In genomic region chr14:20855652-20856291, GRCh38 we compare ENCODE assay signal across 8 cellular contexts. TPM values are rescaled to one million over a fixed set of nuclear protein-coding genes. Genes with fewer than 3 reads are reported as not detected.
DNase-seq lines count a peak whose midpoint lies in the region; ATAC-seq and TF ChIP-seq lines count a peak whose summit lies in the region.

No MANE protein-coding gene starts in this region.

- H2BK15ac ChIP-seq in H9 (ENCODE audit: low read depth, low read length): no peak overlapping the region

- H2BK5ac ChIP-seq in H9 (ENCODE audit: insufficient read length, low read length): no peak overlapping the region

- H3K4me3 ChIP-seq in Loucy (ENCODE audit: low read length, poor library complexity, severe bottlenecking): no peak overlapping the region
- no peak overlapping the region for H3K4me3 ChIP-seq in SU-DHL-6 (ENCODE audit: insufficient read depth, low read length, poor library complexity, severe bottlenecking)
- H3K4me3 ChIP-seq in kidney epithelial cell (ENCODE audit: low read depth, low read length): no peak overlapping the region

- H3F3A ChIP-seq in Loucy (ENCODE audit: low read depth) (no peaks in the 10 kb centered on the region), SU-DHL-6 (ENCODE audit: insufficient read depth) (no peaks in the 10 kb centered on the region)

- DNase-seq in activated CD4-positive, alpha-beta T cell treated with anti-CD3 and anti-CD28 coated beads for 36 hours: peak; percentile 65
- DNase-seq in activated CD4-positive, alpha-beta T cell treated with anti-CD3 and anti-CD28 coated beads for 1 hour: no peak
- DNase-seq in H9 (peak; percentile 78), caudate nucleus (lab: John Stamatoyannopoulos, UW) (peak in 48 of 61 donors; percentile 8 to 82 (median 45)), kidney epithelial cell (ENCODE audit: low read depth) (peak; percentile 56)
- peak in 2 of 3 donors; percentile 7 to 20 for DNase-seq in stimulated activated CD4-positive, alpha-beta T cell treated with anti-CD3 and anti-CD28 coated beads, TNF-alpha, amount 100 ng/mL, for 48 hours (ENCODE audit: low read depth in 3 of 3)

- H3K23me2 ChIP-seq in H9 (ENCODE audit: insufficient read length, low read depth, low read length, poor library complexity, severe bottlenecking): no peaks in the 10 kb centered on the region

- H3K4me1 Mint-ChIP-seq in activated CD4-positive, alpha-beta T cell treated with anti-CD3 and anti-CD28 coated beads for 36 hours: no peaks in the 10 kb centered on the region
- H3K4me1 Mint-ChIP-seq in H9: peaks cover 10 to 12% of the 10 kb centered on the region in 2 experiments

- no peak overlapping the region for H3K23ac ChIP-seq in H9 (ENCODE audit: insufficient read length, low read depth, low read length)

- H4K8ac ChIP-seq in H9 (replicated peaks; ENCODE audit: insufficient read length, low read depth, low read length): no peak overlapping the region

- H2BK120ac ChIP-seq in H9 (ENCODE audit: low read depth, low read length, poor library complexity, severe bottlenecking): no peak overlapping the region

- H2BK12ac ChIP-seq in H9 (ENCODE audit: insufficient read length, low read depth, low read length): no peak overlapping the region

- H3K14ac ChIP-seq in H9 (ENCODE audit: insufficient read depth, low read length): no peak overlapping the region

- H3K36me3 Mint-ChIP-seq in activated CD4-positive, alpha-beta T cell treated with anti-CD3 and anti-CD28 coated beads for 36 hours (ENCODE audit: low read depth): no peaks in the 10 kb centered on the region
- no peaks in the 10 kb centered on the region for H3K36me3 Mint-ChIP-seq in H9 (ENCODE audit: insufficient read depth in 1 of 3, low read depth in 3 of 3)

- peaks cover 8% of the 10 kb centered on the region for H3K27me3 Mint-ChIP-seq in activated CD4-positive, alpha-beta T cell treated with anti-CD3 and anti-CD28 coated beads for 36 hours
- peaks cover 4% of the 10 kb centered on the region for H3K27me3 Mint-ChIP-seq in H9 (ENCODE audit: low read depth)

- no peak overlapping the region for H3K4me3 Mint-ChIP-seq in activated CD4-positive, alpha-beta T cell treated with anti-CD3 and anti-CD28 coated beads for 36 hours
- no peak overlapping the region for H3K4me3 Mint-ChIP-seq in H9

- no peaks in the 10 kb centered on the region for H3K79me1 ChIP-seq in H9 (ENCODE audit: insufficient read depth, low read depth, low read length, poor library complexity, severe bottlenecking)

- H4K20me1 ChIP-seq in H9 (ENCODE audit: control insufficient read depth, insufficient read depth, insufficient read length): no peaks in the 10 kb centered on the region
- H4K20me1 ChIP-seq in Loucy (ENCODE audit: insufficient read depth, low read length, poor library complexity, severe bottlenecking): no peaks in the 10 kb centered on the region
- no peaks in the 10 kb centered on the region for H4K20me1 ChIP-seq in SU-DHL-6 (ENCODE audit: low read depth, low read length)

- ATAC-seq in activated CD4-positive, alpha-beta T cell treated with anti-CD3 and anti-CD28 coated beads for 36 hours: peak; percentile 92

- no peak overlapping the region for H3K18ac ChIP-seq in H9 (ENCODE audit: insufficient read length, low read depth, low read length)

- no CpG with 5 or more reads among the region's 8 CpGs for WGBS in H9 (ENCODE audit: extremely low coverage, insufficient read length, low lambda C conversion rate)

- TF ChIP-seq CTCF in H9 (conservative IDR thresholded peaks at IDR 0.05) (peak; percentile 86), Loucy (conservative IDR thresholded peaks at IDR 0.05; ENCODE audit: low read length) (peak; percentile 87), SU-DHL-6 (IDR thresholded peaks at IDR 0.05; ENCODE audit: insufficient read depth, low read length, poor library complexity, severe bottlenecking) (peak; percentile 53), kidney epithelial cell (IDR thresholded peaks at IDR 0.05; ENCODE audit: insufficient read depth, low read length, poor library complexity, severe bottlenecking) (peak; percentile 75)

- H3K27ac Mint-ChIP-seq in activated CD4-positive, alpha-beta T cell treated with anti-CD3 and anti-CD28 coated beads for 36 hours: no peak overlapping the region
- no peak overlapping the region for H3K27ac Mint-ChIP-seq in H9

- H4K5ac ChIP-seq in H9 (ENCODE audit: insufficient read length, low read depth, low read length): no peak overlapping the region

- H4K91ac ChIP-seq in H9 (ENCODE audit: insufficient read length, low read depth, low read length): no peak overlapping the region

- H3K9me3 ChIP-seq in H9 (ENCODE audit: control insufficient read depth, low read depth, low read length) (no peaks in the 10 kb centered on the region), Loucy (ENCODE audit: insufficient read depth, low read depth, low read length) (no peaks in the 10 kb centered on the region), SU-DHL-6 (ENCODE audit: insufficient read depth, low read length) (no peaks in the 10 kb centered on the region)

- H3K36me3 ChIP-seq in Loucy (ENCODE audit: insufficient read depth, low read length): no peaks in the 10 kb centered on the region
- no peaks in the 10 kb centered on the region for H3K36me3 ChIP-seq in SU-DHL-6 (ENCODE audit: low read length)
- no peaks in the 10 kb centered on the region for H3K36me3 ChIP-seq in kidney epithelial cell (ENCODE audit: control insufficient read depth, insufficient read depth, low read length)

- no peak overlapping the region for H3K4ac ChIP-seq in H9 (ENCODE audit: low read depth, low read length)

- no peaks in the 10 kb centered on the region for H3K9me3 Mint-ChIP-seq in activated CD4-positive, alpha-beta T cell treated with anti-CD3 and anti-CD28 coated beads for 36 hours (ENCODE audit: low read depth)
- H3K9me3 Mint-ChIP-seq in H9: 0 out of 5 replicates have a peak, but pooled peaks cover 0 to 3% of the 10 kb centered on the region in 2 experiments

- H3K27me3 ChIP-seq in H9 (ENCODE audit: insufficient read depth, low read length) (no peaks in the 10 kb centered on the region), Loucy (ENCODE audit: insufficient read depth, low read length, poor library complexity, severe bottlenecking) (no peaks in the 10 kb centered on the region), SU-DHL-6 (ENCODE audit: low read length) (no peaks in the 10 kb centered on the region), kidney epithelial cell (ENCODE audit: control insufficient read depth, insufficient read depth, low read length) (peaks cover 2% of the 10 kb centered on the region)

- H3K4me2 ChIP-seq in H9 (ENCODE audit: insufficient read depth, insufficient read length, low read length) (no peak overlapping the region), Loucy (ENCODE audit: low read depth, low read length, poor library complexity, severe bottlenecking) (no peak overlapping the region), SU-DHL-6 (ENCODE audit: low read depth, low read length, poor library complexity, severe bottlenecking) (no peak overlapping the region)

- H3K9ac ChIP-seq in H9 (ENCODE audit: extremely low read depth, insufficient read length, low read length) (no peak overlapping the region), Loucy (ENCODE audit: low read depth, low read length, poor library complexity, severe bottlenecking) (no peak overlapping the region), SU-DHL-6 (ENCODE audit: low read length) (no peak overlapping the region)

- no peaks in the 10 kb centered on the region for H3K79me2 ChIP-seq in H9 (ENCODE audit: insufficient read depth, low read length)
- no peaks in the 10 kb centered on the region for H3K79me2 ChIP-seq in Loucy (ENCODE audit: insufficient read depth, low read length)
- H3K79me2 ChIP-seq in SU-DHL-6 (ENCODE audit: insufficient read depth, low read length): no peaks in the 10 kb centered on the region

- H3T11ph ChIP-seq in H9 (ENCODE audit: low read length): no peak overlapping the region

- no peak overlapping the region for H3K27ac ChIP-seq in H9 (ENCODE audit: insufficient read length, low read depth, low read length)
- no peak overlapping the region for H3K27ac ChIP-seq in SU-DHL-6 (ENCODE audit: low read depth, low read length)
- no peak overlapping the region for H3K27ac ChIP-seq in caudate nucleus (ENCODE audit: low read depth, low read length)

- POLR2A ChIA-PET in activated CD4-positive, alpha-beta T cell treated with anti-CD3 and anti-CD28 coated beads for 36 hours (lab: Charles Lee): no interaction called here

- CTCF ChIA-PET in activated CD4-positive, alpha-beta T cell treated with anti-CD3 and anti-CD28 coated beads for 36 hours (lab: Charles Lee): interaction anchor here (0.6 to 2.1 kb wide), 14 partner anchors 8 to 830 kb away, joined by 3 to 17 read pairs (median 4); no protein-coding TSS in a partner anchor

- H3K56ac ChIP-seq in H9 (ENCODE audit: insufficient read length, low read depth, low read length): no peak overlapping the region

- H2BK20ac ChIP-seq in H9 (ENCODE audit: low read depth, low read length, poor library complexity, severe bottlenecking): no peak overlapping the region

- intact Hi-C loops in activated CD4-positive, alpha-beta T cell treated with anti-CD3 and anti-CD28 coated beads for 36 hours (cut with DNase I, micrococcal nuclease): loop anchor here (1.0 to 2.0 kb wide), 3 partner anchors 99 to 185 kb away; no protein-coding TSS in a partner anchor

- H3K9me2 ChIP-seq in Loucy (replicated peaks; ENCODE audit: low read depth, low read length) (no peaks in the 10 kb centered on the region), SU-DHL-6 (replicated peaks; ENCODE audit: insufficient read depth, low read length) (no peaks in the 10 kb centered on the region)

- H3K4me1 ChIP-seq in H9 (ENCODE audit: insufficient read depth, low read length): peaks cover 4% of the 10 kb centered on the region
- no peaks in the 10 kb centered on the region for H3K4me1 ChIP-seq in Loucy (ENCODE audit: insufficient read depth, low read length, poor library complexity, severe bottlenecking)

- no peak overlapping the region for H2AK5ac ChIP-seq in H9 (ENCODE audit: insufficient read length, low read length)

- H2AFZ ChIP-seq in H9 (ENCODE audit: low read length) (no peak overlapping the region), Loucy (ENCODE audit: low read length) (no peak overlapping the region), SU-DHL-6 (ENCODE audit: low read depth, low read length, severe bottlenecking) (no peak overlapping the region)

RNA-seq across cellular contexts. Expression of gene RNASE3, which starts 35.4 kb away (rescaled TPM):
- total RNA-seq in activated CD4-positive, alpha-beta T cell treated with anti-CD3 and anti-CD28 coated beads for 36 hours: not detected
- total RNA-seq in H9 (2021) (not detected in 2 replicates), kidney epithelial cell (not detected in 2 replicates)

RNA-seq across cellular contexts. Expression of gene RNASE1, which starts 53.1 kb away (rescaled TPM):
- total RNA-seq in activated CD4-positive, alpha-beta T cell treated with anti-CD3 and anti-CD28 coated beads for 36 hours: not detected
- 1.2 and 1.6 TPM in 2 replicates for total RNA-seq in H9 (2021)
- total RNA-seq in kidney epithelial cell: not detected in 2 replicates
